1 cellular context compared by ENCODE assay signal in the genomic region with DNA sequence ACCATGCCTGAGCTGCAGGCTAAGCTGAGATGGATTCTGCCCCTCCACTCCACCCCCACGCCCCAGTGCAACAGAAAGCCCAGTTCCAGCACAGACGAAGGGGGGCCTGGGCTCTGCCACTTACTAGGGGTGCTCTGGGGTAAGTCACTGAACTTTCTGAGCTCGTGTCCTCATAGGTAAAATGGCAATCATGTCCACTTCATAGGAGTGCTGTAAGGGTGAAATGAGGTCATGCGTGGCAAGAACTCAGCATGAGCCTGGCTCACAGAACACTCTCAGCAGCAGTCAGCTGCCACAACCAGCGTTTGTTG.
TF ChIP-seq lines count a peak whose summit lies in the region.

No MANE protein-coding gene starts in this region.

TF ChIP-seq in GM12878, 131 proteins besides CTCF, POLR2A, EP300 and RAD21:
- TF ChIP-seq, protein P1, sequence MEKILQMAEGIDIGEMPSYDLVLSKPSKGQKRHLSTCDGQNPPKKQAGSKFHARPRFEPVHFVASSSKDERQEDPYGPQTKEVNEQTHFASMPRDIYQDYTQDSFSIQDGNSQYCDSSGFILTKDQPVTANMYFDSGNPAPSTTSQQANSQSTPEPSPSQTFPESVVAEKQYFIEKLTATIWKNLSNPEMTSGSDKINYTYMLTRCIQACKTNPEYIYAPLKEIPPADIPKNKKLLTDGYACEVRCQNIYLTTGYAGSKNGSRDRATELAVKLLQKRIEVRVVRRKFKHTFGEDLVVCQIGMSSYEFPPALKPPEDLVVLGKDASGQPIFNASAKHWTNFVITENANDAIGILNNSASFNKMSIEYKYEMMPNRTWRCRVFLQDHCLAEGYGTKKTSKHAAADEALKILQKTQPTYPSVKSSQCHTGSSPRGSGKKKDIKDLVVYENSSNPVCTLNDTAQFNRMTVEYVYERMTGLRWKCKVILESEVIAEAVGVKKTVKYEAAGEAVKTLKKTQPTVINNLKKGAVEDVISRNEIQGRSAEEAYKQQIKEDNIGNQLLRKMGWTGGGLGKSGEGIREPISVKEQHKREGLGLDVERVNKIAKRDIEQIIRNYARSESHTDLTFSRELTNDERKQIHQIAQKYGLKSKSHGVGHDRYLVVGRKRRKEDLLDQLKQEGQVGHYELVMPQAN (conservative IDR thresholded peaks at IDR 0.05), result no peak
- no peak for TF ChIP-seq KLF5 (IDR thresholded peaks at IDR 0.05; ENCODE audit: partially characterized antibody)
- TF ChIP-seq GATAD2B (conservative IDR thresholded peaks at IDR 0.05; ENCODE audit: low read depth), result no peak
- TF ChIP-seq RUNX3 (IDR thresholded peaks at IDR 0.05; ENCODE audit: low read length), result no peak
- TF ChIP-seq FOXK2 (IDR thresholded peaks at IDR 0.05), result peak; percentile 47
- no peak for TF ChIP-seq CREM (IDR thresholded peaks at IDR 0.05; ENCODE audit: low read depth)
